ENCODE assay signal across 1 cellular context in the genomic region with DNA sequence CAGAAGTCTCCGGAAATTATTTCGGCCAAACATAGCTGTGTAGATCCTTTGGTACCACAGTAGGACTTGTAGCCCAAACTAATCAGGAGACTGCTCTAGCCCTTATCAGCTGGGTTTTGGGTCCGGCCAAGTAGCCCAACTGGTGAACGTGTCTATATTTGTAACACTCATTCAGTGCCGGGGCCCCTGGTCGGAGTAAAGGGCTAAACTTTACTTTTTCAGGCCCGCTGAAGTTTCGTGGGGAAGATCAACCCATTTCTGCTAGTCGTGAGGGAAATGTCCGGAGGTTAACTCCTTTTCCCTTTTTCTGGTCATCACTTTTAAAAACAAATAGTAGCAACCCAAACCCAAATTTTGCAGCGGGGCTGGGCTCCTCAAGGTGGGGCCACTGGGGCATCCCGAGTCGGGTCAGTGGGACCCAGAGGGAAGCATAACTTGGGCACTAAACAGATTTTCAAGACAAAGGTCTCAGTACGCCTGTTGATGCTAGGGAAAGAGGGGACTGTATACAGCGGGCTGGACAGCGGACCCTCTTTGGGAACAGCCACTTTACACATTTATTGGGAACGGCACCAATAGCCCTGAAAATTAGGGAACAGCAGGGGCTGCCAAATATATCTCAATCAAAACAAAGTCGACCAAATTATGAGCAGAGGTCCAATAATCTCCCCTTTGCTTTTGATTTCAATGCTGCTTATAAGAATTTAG.
TF ChIP-seq lines count a peak whose summit lies in the region.

No MANE protein-coding gene starts in this region.

TF ChIP-seq in H1, 55 proteins besides CTCF, POLR2A, EP300 and RAD21 (continued from another document):
- TF ChIP-seq RNF2 (IDR thresholded peaks at IDR 0.05; ENCODE audit: borderline replicate concordance, low read depth, low read length, missing control alignments, poor library complexity, severe bottlenecking) (peak; percentile 30), SIRT6 (IDR thresholded peaks at IDR 0.05; ENCODE audit: low read length) (no peak), EZH2 (IDR thresholded peaks at IDR 0.05; ENCODE audit: low read depth, low read length, severe bottlenecking) (peak; percentile 68)
TF ChIP-seq in H1: peak in this region for 3.
